In genomic region chr19:38047641-38048040, GRCh38 we compare ENCODE assay signal across 11 cellular contexts.
DNase-seq lines count a peak whose midpoint lies in the region; ATAC-seq and TF ChIP-seq lines count a peak whose summit lies in the region.
"Had no signal": no experiment of that assay in that cellular context is flagged by ENCODE, and none has a peak within 500 bp of the region (broad histone marks: within the 10 kb centered on the region; RNA-seq: fewer than 3 reads in every experiment).

No MANE protein-coding gene starts in this region.

- no peaks in the 10 kb centered on the region for H3K9me3 Mint-ChIP-seq in activated CD8-positive, alpha-beta memory T cell treated with anti-CD3 and anti-CD28 coated beads, Interleukin-2, amount 10 ng/mL, durations not matched to agents 7 days and 5 days (ENCODE audit: low read depth)
- H3K9me3 Mint-ChIP-seq in stimulated activated effector memory CD8-positive, alpha-beta T cell treated with anti-CD3 and anti-CD28 coated beads, Interleukin-12 subunit alpha, Interleukin-12 subunit beta, amount 100 ng/mL, for 72 hours, result no peaks in the 10 kb centered on the region

- intact Hi-C loops in colonic mucosa (cut with DNase I), result no loop called here

- H3K4me1 ChIP-seq in colonic mucosa, result no peaks in the 10 kb centered on the region
- H3K4me1 ChIP-seq: tibial nerve had no signal

- no peaks in the 10 kb centered on the region for H3K36me3 ChIP-seq in colonic mucosa
- H3K36me3 ChIP-seq: tibial nerve had no signal

- H3K4me1 Mint-ChIP-seq in activated CD8-positive, alpha-beta memory T cell treated with anti-CD3 and anti-CD28 coated beads, Interleukin-2, amount 10 ng/mL, durations not matched to agents 7 days and 5 days, result peaks cover 28% of the 10 kb centered on the region
- peaks cover 39% of the 10 kb centered on the region for H3K4me1 Mint-ChIP-seq in stimulated activated effector memory CD8-positive, alpha-beta T cell treated with anti-CD3 and anti-CD28 coated beads, Interleukin-12 subunit alpha, Interleukin-12 subunit beta, amount 100 ng/mL, for 72 hours

- no peaks in the 10 kb centered on the region for H3K27me3 ChIP-seq in colonic mucosa
- H3K27me3 ChIP-seq: tibial nerve had no signal

- H3K27ac Mint-ChIP-seq in activated CD8-positive, alpha-beta memory T cell treated with anti-CD3 and anti-CD28 coated beads, Interleukin-2, amount 10 ng/mL, durations not matched to agents 7 days and 5 days, result peak overlapping the region; percentile 95
- peak overlapping the region; percentile 93 for H3K27ac Mint-ChIP-seq in stimulated activated effector memory CD8-positive, alpha-beta T cell treated with anti-CD3 and anti-CD28 coated beads, Interleukin-12 subunit alpha, Interleukin-12 subunit beta, amount 100 ng/mL, for 72 hours

- H3K27ac ChIP-seq in colonic mucosa, result peak overlapping the region; percentile 47

- no peaks in the 10 kb centered on the region for H3K27me3 Mint-ChIP-seq in activated CD8-positive, alpha-beta memory T cell treated with anti-CD3 and anti-CD28 coated beads, Interleukin-2, amount 10 ng/mL, durations not matched to agents 7 days and 5 days

- H3K4me3 ChIP-seq in colonic mucosa, result no peak overlapping the region
- H3K4me3 ChIP-seq: tibial nerve had no signal

- H3K36me3 Mint-ChIP-seq in activated CD8-positive, alpha-beta memory T cell treated with anti-CD3 and anti-CD28 coated beads, Interleukin-2, amount 10 ng/mL, durations not matched to agents 7 days and 5 days, result no peaks in the 10 kb centered on the region
- H3K36me3 Mint-ChIP-seq in stimulated activated effector memory CD8-positive, alpha-beta T cell treated with anti-CD3 and anti-CD28 coated beads, Interleukin-12 subunit alpha, Interleukin-12 subunit beta, amount 100 ng/mL, for 72 hours, result no peaks in the 10 kb centered on the region

- DNase-seq in activated CD8-positive, alpha-beta memory T cell treated with anti-CD3 and anti-CD28 coated beads, Interleukin-2, amount 10 ng/mL, durations not matched to agents 7 days and 5 days, result no peak
- DNase-seq in activated CD8-positive, alpha-beta memory T cell treated with anti-CD3 and anti-CD28 coated beads, Interleukin-2, amount 50 U/mL, for 4 hours, result no peak
- DNase-seq in NCI-H524 (lab: John Stamatoyannopoulos, UW) (peak; percentile 85), colonic mucosa (no peak), GOT3 (lab: John Stamatoyannopoulos, UW) (no peak)
- DNase-seq in stimulated activated effector memory CD8-positive, alpha-beta T cell treated with anti-CD3 and anti-CD28 coated beads, Interleukin-12 subunit alpha, Interleukin-12 subunit beta, amount 100 ng/mL, for 72 hours (ENCODE audit: low spot score in 2 of 2), result no peak
- DNase-seq: kidney, occipital lobe had no signal

- no peaks in the 10 kb centered on the region for H3K9me3 ChIP-seq in colonic mucosa
- H3K9me3 ChIP-seq: tibial nerve had no signal

- TF ChIP-seq CTCF in colonic mucosa (IDR thresholded peaks at IDR 0.05), result no peak

- ATAC-seq in activated CD8-positive, alpha-beta memory T cell treated with anti-CD3 and anti-CD28 coated beads, Interleukin-2, amount 10 ng/mL, durations not matched to agents 7 days and 5 days, result no peak
- no peak for ATAC-seq in stimulated activated effector memory CD8-positive, alpha-beta T cell treated with anti-CD3 and anti-CD28 coated beads, Interleukin-12 subunit alpha, Interleukin-12 subunit beta, amount 100 ng/mL, for 72 hours
- no peak for ATAC-seq in HG03135 (IDR thresholded peaks at IDR 0.05; ENCODE audit: unreplicated experiment)
- no peak for ATAC-seq in HG03095 (IDR thresholded peaks at IDR 0.05; ENCODE audit: unreplicated experiment)

- peak overlapping the region in 1 of 2 donors; percentile 8 for H3K9ac ChIP-seq in colonic mucosa (ENCODE audit: low read depth in 2 of 2, low read length in 2 of 2)

- CTCF ChIA-PET in activated CD8-positive, alpha-beta memory T cell treated with anti-CD3 and anti-CD28 coated beads, Interleukin-2, amount 10 ng/mL, durations not matched to agents 7 days and 5 days (lab: Charles Lee), result interaction anchor here (1.3 to 2.6 kb wide), 2 partner anchors 10 to 145 kb away, joined by 3 to 18 read pairs; no protein-coding TSS in a partner anchor

- no peak overlapping the region for H3K4me3 Mint-ChIP-seq in activated CD8-positive, alpha-beta memory T cell treated with anti-CD3 and anti-CD28 coated beads, Interleukin-2, amount 10 ng/mL, durations not matched to agents 7 days and 5 days
- no peak overlapping the region for H3K4me3 Mint-ChIP-seq in stimulated activated effector memory CD8-positive, alpha-beta T cell treated with anti-CD3 and anti-CD28 coated beads, Interleukin-12 subunit alpha, Interleukin-12 subunit beta, amount 100 ng/mL, for 72 hours

Comparison
In these comparisons a context has a peak if more than half of its experiments do, and no peak if none do; other contexts are left out.
1. DNase-seq: peak in NCI-H524 (2 of 2); none in activated CD8-positive, alpha-beta memory T cell treated with anti-CD3 and anti-CD28 coated beads, Interleukin-2, amount 10 ng/mL, durations not matched to agents 7 days and 5 days (single experiment), activated CD8-positive, alpha-beta memory T cell treated with anti-CD3 and anti-CD28 coated beads, Interleukin-2, amount 50 U/mL, for 4 hours (single experiment), colonic mucosa (single experiment), stimulated activated effector memory CD8-positive, alpha-beta T cell treated with anti-CD3 and anti-CD28 coated beads, Interleukin-12 subunit alpha, Interleukin-12 subunit beta, amount 100 ng/mL, for 72 hours (0 of 2) and GOT3 (single experiment).